ENCODE assay signal across 1 cellular context in the genomic region with DNA sequence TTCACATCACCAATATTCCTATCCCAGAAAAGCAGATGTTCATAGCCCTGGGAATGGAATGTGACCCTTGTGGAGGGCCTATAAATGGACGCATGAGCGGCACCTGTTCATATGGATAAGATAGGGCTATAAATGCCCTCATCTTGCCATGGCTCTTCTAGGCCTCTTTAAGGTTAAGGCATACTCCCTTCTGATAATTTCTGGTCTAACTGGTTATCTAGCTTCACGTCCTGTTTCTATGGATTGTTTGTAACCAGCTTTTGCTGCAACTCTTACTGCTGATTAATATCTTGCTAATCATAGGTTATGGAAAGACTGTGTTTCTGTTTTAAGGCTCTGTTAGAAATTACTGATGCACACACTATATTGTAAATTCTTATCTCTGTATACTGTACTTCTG. TPM values are rescaled to one million over a fixed set of nuclear protein-coding genes. Genes with fewer than 3 reads are reported as not detected.
"Had no signal": no experiment of that assay in that cellular context is flagged by ENCODE, and none has a peak within 500 bp of the region (broad histone marks: within the 10 kb centered on the region; RNA-seq: fewer than 3 reads in every experiment).

No MANE protein-coding gene starts in this region.

RNA-seq across cellular contexts. Expression of a gene that starts 32.2 kb away (rescaled TPM):
- polyA plus RNA-seq: naive thymus-derived CD4-positive, alpha-beta T cell had no signal

RNA-seq across cellular contexts. Expression of a gene that starts 48.8 kb away (rescaled TPM):
- polyA plus RNA-seq: naive thymus-derived CD4-positive, alpha-beta T cell had no signal
